ENCODE assay signal across 24 cellular contexts in the genomic region with DNA sequence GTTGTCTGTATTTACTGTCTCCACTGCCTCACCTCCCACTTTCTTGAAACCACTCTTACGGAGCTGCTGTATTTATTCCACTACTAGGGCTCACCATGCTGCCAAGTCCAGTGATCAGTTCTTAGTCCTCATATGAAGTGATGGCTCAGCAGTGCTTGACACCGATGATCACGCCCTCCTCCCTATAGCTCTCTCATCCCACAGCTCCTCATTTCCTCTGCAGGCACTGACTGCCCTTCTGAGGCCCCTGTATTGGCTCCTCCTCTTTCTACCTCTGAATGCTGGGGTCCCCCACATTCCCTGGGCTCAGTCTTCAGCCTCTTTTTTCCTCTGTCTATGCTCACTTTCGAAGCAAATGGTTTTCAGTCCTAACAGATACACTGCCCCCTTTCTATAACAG. TPM values are rescaled to one million over a fixed set of nuclear protein-coding genes. Genes with fewer than 3 reads are reported as not detected.
"Had no signal": no experiment of that assay in that cellular context is flagged by ENCODE, and none has a peak within 500 bp of the region (broad histone marks: within the 10 kb centered on the region; RNA-seq: fewer than 3 reads in every experiment).

No MANE protein-coding gene starts in this region.

- H3K9me3 ChIP-seq: gastroesophageal sphincter, heart right ventricle, neutrophil had no signal

- H3K4me3 Mint-ChIP-seq: activated CD4-positive, alpha-beta T cell treated with anti-CD3 and anti-CD28 coated beads, Interleukin-2, amount 10 ng/mL, durations not matched to agents 7 days and 5 days; activated CD8-positive, alpha-beta T cell treated with anti-CD3 and anti-CD28 coated beads, Interleukin-2, amount 10 ng/mL, durations not matched to agents 7 days and 5 days; activated naive CD8-positive, alpha-beta T cell treated with anti-CD3 and anti-CD28 coated beads, Interleukin-2, amount 10 ng/mL, durations not matched to agents 7 days and 5 days; activated T-cell treated with anti-CD3 and anti-CD28 coated beads, Interleukin-2, amount 50 U/mL, for 24 hours; brain; central memory CD8-positive, alpha-beta T cell; immature natural killer cell; natural killer cell; stimulated activated memory B cell treated with anti-CD40 and anti-IgM and Interleukin-4, amounts not matched to agents 10 μg/mL and 1 μg/mL and 100 μg/mL, for 72 hours had no signal

- H3K4me3 ChIP-seq: gastroesophageal sphincter, heart right ventricle had no signal

- H3K27ac ChIP-seq: gastroesophageal sphincter, heart right ventricle, neutrophil, parathyroid adenoma had no signal

- H3K9ac ChIP-seq: parathyroid adenoma had no signal

- H3K36me3 ChIP-seq: gastroesophageal sphincter, heart right ventricle, neutrophil had no signal

- H3K27ac Mint-ChIP-seq: activated CD4-positive, alpha-beta T cell treated with anti-CD3 and anti-CD28 coated beads, Interleukin-2, amount 10 ng/mL, durations not matched to agents 7 days and 5 days; activated CD8-positive, alpha-beta T cell treated with anti-CD3 and anti-CD28 coated beads, Interleukin-2, amount 10 ng/mL, durations not matched to agents 7 days and 5 days; activated naive CD8-positive, alpha-beta T cell treated with anti-CD3 and anti-CD28 coated beads, Interleukin-2, amount 10 ng/mL, durations not matched to agents 7 days and 5 days; activated T-cell treated with anti-CD3 and anti-CD28 coated beads, Interleukin-2, amount 50 U/mL, for 24 hours; activated T-helper 2 cell treated with anti-CD3 and anti-CD28 coated beads, Interferon-gamma antibody, Interleukin-2, Interleukin-4, amounts not matched to agents 10 μg/mL and 5 μg/mL and 100 μg/mL, durations not matched to agents 14 hours and 24 hours and 36 hours; brain; immature natural killer cell; natural killer cell; stimulated activated memory B cell treated with anti-CD40 and anti-IgM and Interleukin-4, amounts not matched to agents 10 μg/mL and 1 μg/mL and 100 μg/mL, for 72 hours had no signal

- H2AFZ ChIP-seq: parathyroid adenoma had no signal

- H3K9me3 Mint-ChIP-seq: activated CD4-positive, alpha-beta T cell treated with anti-CD3 and anti-CD28 coated beads, Interleukin-2, amount 10 ng/mL, durations not matched to agents 7 days and 5 days; activated naive CD8-positive, alpha-beta T cell treated with anti-CD3 and anti-CD28 coated beads, Interleukin-2, amount 10 ng/mL, durations not matched to agents 7 days and 5 days; activated T-cell treated with anti-CD3 and anti-CD28 coated beads, Interleukin-2, amount 50 U/mL, for 24 hours; activated T-helper 2 cell treated with anti-CD3 and anti-CD28 coated beads, Interferon-gamma antibody, Interleukin-2, Interleukin-4, amounts not matched to agents 10 μg/mL and 5 μg/mL and 100 μg/mL, durations not matched to agents 14 hours and 24 hours and 36 hours; central memory CD8-positive, alpha-beta T cell; immature natural killer cell; natural killer cell; stimulated activated memory B cell treated with anti-CD40 and anti-IgM and Interleukin-4, amounts not matched to agents 10 μg/mL and 1 μg/mL and 100 μg/mL, for 72 hours had no signal

- H3K4me1 Mint-ChIP-seq: activated CD4-positive, alpha-beta T cell treated with anti-CD3 and anti-CD28 coated beads, Interleukin-2, amount 10 ng/mL, durations not matched to agents 7 days and 5 days; activated naive CD8-positive, alpha-beta T cell treated with anti-CD3 and anti-CD28 coated beads, Interleukin-2, amount 10 ng/mL, durations not matched to agents 7 days and 5 days; brain; central memory CD8-positive, alpha-beta T cell; immature natural killer cell; natural killer cell had no signal

- DNase-seq: activated CD4-positive, alpha-beta T cell treated with anti-CD3 and anti-CD28 coated beads, Interleukin-2, amount 10 ng/mL, durations not matched to agents 7 days and 5 days; activated CD8-positive, alpha-beta T cell treated with anti-CD3 and anti-CD28 coated beads, Interleukin-2, amount 10 ng/mL, durations not matched to agents 7 days and 5 days; activated naive CD4-positive, alpha-beta T cell treated with Interleukin-2 at 50 U/mL for 16 hours; activated naive CD8-positive, alpha-beta T cell treated with anti-CD3 and anti-CD28 coated beads, Interleukin-2, amount 10 ng/mL, durations not matched to agents 7 days and 5 days; activated T-cell treated with anti-CD3 and anti-CD28 coated beads, Interleukin-2, amount 50 U/mL, for 24 hours; amygdala; cortex of kidney; erythroblast; heart right ventricle; immature natural killer cell; natural killer cell; stimulated activated CD4-positive, alpha-beta T cell treated with anti-CD3 and anti-CD28 coated beads, Interleukin-4, amount 100 ng/mL, for 4 hours; T1000 had no signal

- H3K27me3 ChIP-seq: gastroesophageal sphincter, neutrophil had no signal

- H3K79me2 ChIP-seq: parathyroid adenoma had no signal

- H3K4me1 ChIP-seq: gastroesophageal sphincter, heart right ventricle, parathyroid adenoma had no signal

- ATAC-seq: activated CD4-positive, CD25-positive, alpha-beta regulatory T cell treated with anti-CD3 and anti-CD28 coated beads, Interleukin-2, amount 50 U/mL, for 24 hours; activated CD8-positive, alpha-beta T cell treated with anti-CD3 and anti-CD28 coated beads, Interleukin-2, amount 10 ng/mL, durations not matched to agents 7 days and 5 days; gastroesophageal sphincter; heart right ventricle; natural killer cell; sciatic nerve; stimulated activated memory B cell treated with anti-CD40 and anti-IgM and Interleukin-4, amounts not matched to agents 10 μg/mL and 1 μg/mL and 100 μg/mL, for 72 hours had no signal

RNA-seq across cellular contexts. Expression of gene CLCA1, which starts 3.4 kb away (rescaled TPM):
- total RNA-seq: activated CD4-positive, alpha-beta T cell treated with anti-CD3 and anti-CD28 coated beads, Interleukin-2, amount 10 ng/mL, durations not matched to agents 7 days and 5 days; activated CD8-positive, alpha-beta T cell treated with anti-CD3 and anti-CD28 coated beads, Interleukin-2, amount 10 ng/mL, durations not matched to agents 7 days and 5 days; activated naive CD8-positive, alpha-beta T cell treated with anti-CD3 and anti-CD28 coated beads, Interleukin-2, amount 10 ng/mL, durations not matched to agents 7 days and 5 days; activated T-helper 2 cell treated with anti-CD3 and anti-CD28 coated beads, Interferon-gamma antibody, Interleukin-2, Interleukin-4, amounts not matched to agents 10 μg/mL and 5 μg/mL and 100 μg/mL, durations not matched to agents 14 hours and 24 hours and 36 hours; gastroesophageal sphincter; heart right ventricle; liver; natural killer cell; sciatic nerve; T-helper 1 cell treated with Interleukin-12 subunit alpha and Interleukin-12 subunit beta and Interleukin-4 antibody, amounts not matched to agents 30 ng/mL and 1 ng/mL, for 36 hours had no signal
- polyA plus RNA-seq: heart right ventricle, immature natural killer cell, liver had no signal

RNA-seq across cellular contexts. Expression of gene CLCA2, which starts 48.2 kb away (rescaled TPM):
- total RNA-seq: activated CD4-positive, alpha-beta T cell treated with anti-CD3 and anti-CD28 coated beads, Interleukin-2, amount 10 ng/mL, durations not matched to agents 7 days and 5 days; activated CD8-positive, alpha-beta T cell treated with anti-CD3 and anti-CD28 coated beads, Interleukin-2, amount 10 ng/mL, durations not matched to agents 7 days and 5 days; activated naive CD8-positive, alpha-beta T cell treated with anti-CD3 and anti-CD28 coated beads, Interleukin-2, amount 10 ng/mL, durations not matched to agents 7 days and 5 days; activated T-helper 2 cell treated with anti-CD3 and anti-CD28 coated beads, Interferon-gamma antibody, Interleukin-2, Interleukin-4, amounts not matched to agents 10 μg/mL and 5 μg/mL and 100 μg/mL, durations not matched to agents 14 hours and 24 hours and 36 hours; liver; natural killer cell; sciatic nerve; T-helper 1 cell treated with Interleukin-12 subunit alpha and Interleukin-12 subunit beta and Interleukin-4 antibody, amounts not matched to agents 30 ng/mL and 1 ng/mL, for 36 hours had no signal
- polyA plus RNA-seq: immature natural killer cell, liver had no signal
